Comparison of ENCODE assay signal across 9 cellular contexts in the genomic region with DNA sequence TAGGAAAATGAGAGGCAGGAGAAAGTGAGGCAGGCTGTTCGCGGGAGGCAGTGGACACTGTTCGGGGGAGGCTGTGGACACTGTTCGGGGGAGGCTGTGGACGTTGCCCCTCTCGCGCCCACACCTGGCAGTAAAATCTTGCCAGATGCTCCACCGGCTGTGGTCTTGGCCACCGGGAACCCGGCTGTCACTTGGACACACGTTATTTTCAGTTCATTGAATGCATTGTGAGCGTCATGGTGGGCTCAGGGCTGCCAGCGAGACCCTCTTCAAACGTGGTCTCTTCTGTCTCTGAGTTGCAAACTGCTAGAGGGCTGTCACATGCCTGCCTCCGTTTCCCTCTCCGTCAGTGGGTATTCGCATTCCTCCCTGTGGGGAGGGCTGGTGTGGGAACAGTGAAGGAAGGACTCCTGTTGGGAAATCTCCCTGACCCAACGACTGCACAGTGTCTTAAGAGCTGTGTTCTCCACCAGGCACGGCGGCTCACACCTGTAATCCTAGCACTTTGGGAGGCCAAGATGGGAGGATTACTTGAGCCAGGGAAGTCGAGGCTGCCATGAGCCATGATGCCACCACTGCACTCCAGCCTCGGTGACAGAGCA. TPM values are rescaled to one million over a fixed set of nuclear protein-coding genes. Genes with fewer than 3 reads are reported as not detected.
A peak's percentile ranks its signal among the peaks of the same experiment; 100 is the strongest.
DNase-seq lines count a peak whose midpoint lies in the region; ATAC-seq and TF ChIP-seq lines count a peak whose summit lies in the region.
"Had no signal": no experiment of that assay in that cellular context is flagged by ENCODE, and none has a peak within 500 bp of the region (broad histone marks: within the 10 kb centered on the region; RNA-seq: fewer than 3 reads in every experiment).

No MANE protein-coding gene starts in this region.

- H3K27ac Mint-ChIP-seq in T-helper 17 cell = peak overlapping the region; percentile 8

- H3K4me3 ChIP-seq in GM08714 (ENCODE audit: low read length) (peak overlapping the region; percentile 77; the same call in 1 of the 2 replicates), foreskin fibroblast (ENCODE audit: low read depth in 1 of 2, low read length in 2 of 2) (peak overlapping the region; percentile 64 to 67), retinal pigment epithelial cell (ENCODE audit: low read length) (peak overlapping the region; percentile 52)

- no peaks in the 10 kb centered on the region for H3K36me3 Mint-ChIP-seq in T-helper 17 cell (ENCODE audit: low read depth)

- no peaks in the 10 kb centered on the region for H3K27me3 Mint-ChIP-seq in T-helper 17 cell

- TF ChIP-seq CTCF in foreskin fibroblast (IDR thresholded peaks at IDR 0.05; ENCODE audit: low read depth, low read length) (no peak), retinal pigment epithelial cell (conservative IDR thresholded peaks at IDR 0.05; ENCODE audit: low read depth, low read length) (no peak)

- peak overlapping the region; percentile 81 for H3K4me3 Mint-ChIP-seq in T-helper 17 cell

- no peaks in the 10 kb centered on the region for H3K9me3 ChIP-seq in T-helper 17 cell (ENCODE audit: control insufficient read depth, low read length, poor library complexity, severe bottlenecking)

- H3K4me1 Mint-ChIP-seq in T-helper 17 cell = peaks cover 15% of the 10 kb centered on the region

- DNase-seq in T-helper 17 cell (no peak), foreskin fibroblast (peak in 1 of 2 donors; percentile 27), retinal pigment epithelial cell (ENCODE audit: low read depth) (no peak), NCI-H526 treated with DMSO at 0.1 percent for 48 hours (lab: John Stamatoyannopoulos, UW) (no peak), NCI-H1417 treated with DMSO at 0.1 percent for 48 hours (lab: John Stamatoyannopoulos, UW) (no peak)
- DNase-seq: dermis blood vessel endothelial cell had no signal

- no peak for ATAC-seq in T-helper 17 cell
- no peak for ATAC-seq in GM21360 (IDR thresholded peaks at IDR 0.05; ENCODE audit: unreplicated experiment)
- ATAC-seq in HG02852 (IDR thresholded peaks at IDR 0.05; ENCODE audit: unreplicated experiment) = no peak

RNA-seq across cellular contexts. Expression of a gene that starts 1.4 kb away (rescaled TPM):
- total RNA-seq in T-helper 17 cell = 10 to 100 TPM; 51.8 to 52.2 TPM

RNA-seq across cellular contexts. Expression of a gene that starts 49.0 kb away (rescaled TPM):
- total RNA-seq in T-helper 17 cell = 1 to 10 TPM; 4.7 to 7.1 TPM
- total RNA-seq: dermis blood vessel endothelial cell had no signal
